Comparison of ENCODE assay signal across 17 cellular contexts in the genomic region with DNA sequence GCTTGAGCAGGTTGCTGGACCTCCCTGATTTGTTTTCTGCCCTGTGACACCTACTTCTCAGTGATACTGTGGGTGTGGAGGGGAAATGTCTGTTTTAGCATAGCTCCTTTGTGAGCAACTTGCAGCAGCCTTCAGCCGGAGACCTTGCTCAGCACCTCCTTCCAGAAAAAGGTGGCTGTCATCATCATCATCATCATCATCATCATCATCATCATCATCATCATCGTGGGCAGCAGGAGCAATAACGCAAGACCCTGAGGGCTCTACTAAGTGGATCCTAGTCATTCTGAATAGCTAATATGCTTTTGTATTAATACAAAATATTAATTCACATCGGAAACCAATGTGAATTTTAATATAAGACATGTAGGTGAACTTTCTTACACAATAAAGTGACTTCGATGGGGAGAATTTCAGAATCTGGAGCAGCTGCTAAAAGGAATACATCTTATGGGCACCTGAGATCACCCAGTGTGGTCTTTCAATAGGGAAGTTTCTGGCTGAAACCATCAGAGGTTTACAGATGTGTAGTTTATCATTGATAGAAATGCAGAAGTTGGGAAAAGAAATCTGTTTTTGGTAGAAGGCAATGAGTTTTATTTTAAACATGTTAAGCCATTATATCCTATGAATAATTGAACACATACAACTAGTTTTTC.
DNase-seq lines count a peak whose midpoint lies in the region; ATAC-seq and TF ChIP-seq lines count a peak whose summit lies in the region.
"Had no signal": no experiment of that assay in that cellular context is flagged by ENCODE, and none has a peak within 500 bp of the region (broad histone marks: within the 10 kb centered on the region; RNA-seq: fewer than 3 reads in every experiment).

No MANE protein-coding gene starts in this region.

- ATAC-seq in GM18867 (IDR thresholded peaks at IDR 0.05; ENCODE audit: unreplicated experiment), result peak; percentile 43
- peak; percentile 39 for ATAC-seq in GM21390 (IDR thresholded peaks at IDR 0.05; ENCODE audit: unreplicated experiment)
- ATAC-seq in HG02943 (IDR thresholded peaks at IDR 0.05; ENCODE audit: low read depth, unreplicated experiment), result peak; percentile 53
- ATAC-seq: activated CD8-positive, alpha-beta memory T cell treated with anti-CD3 and anti-CD28 coated beads, Interleukin-2, amount 10 ng/mL, durations not matched to agents 7 days and 5 days; esophagus mucosa had no signal

- H3K4me3 ChIP-seq in OCI-LY3 (ENCODE audit: low read length), result peak overlapping the region; percentile 68
- H3K4me3 ChIP-seq: SJCRH30 had no signal

- H4K20me1 ChIP-seq in OCI-LY3 (ENCODE audit: insufficient read depth, low read length), result no peaks in the 10 kb centered on the region

- peak overlapping the region; percentile 67 for H3K27ac ChIP-seq in OCI-LY3 (ENCODE audit: low read length)
- H3K27ac ChIP-seq: SJCRH30 had no signal

- H3K4me2 ChIP-seq in OCI-LY3 (ENCODE audit: low read length), result peak overlapping the region; percentile 91

- H3K27me3 ChIP-seq in OCI-LY3 (ENCODE audit: low read depth, low read length), result 0 out of 2 replicates have a peak, but pooled peaks cover 3% of the 10 kb centered on the region
- H3K27me3 ChIP-seq: SJCRH30 had no signal

- H3K9ac ChIP-seq in OCI-LY3 (ENCODE audit: low read length), result peak overlapping the region; percentile 41

- H3K36me3 ChIP-seq in OCI-LY3 (replicated peaks; ENCODE audit: low read depth, low read length), result no peaks in the 10 kb centered on the region
- H3K36me3 ChIP-seq: SJCRH30 had no signal

- peak overlapping the region; percentile 50; the same call in 1 of the 2 replicates for H2AFZ ChIP-seq in OCI-LY3 (ENCODE audit: low read depth, low read length)

- H3K4me1 ChIP-seq in OCI-LY3 (ENCODE audit: low read length), result peaks cover 54% of the 10 kb centered on the region
- H3K4me1 ChIP-seq: SJCRH30 had no signal

- DNase-seq in DMS53 (lab: John Stamatoyannopoulos, UW), result no peak
- DNase-seq in NCI-H1105 treated with DMSO at 0.1 percent for 48 hours (lab: John Stamatoyannopoulos, UW), result no peak
- no peak for DNase-seq in activated gamma-delta T cell treated with Interleukin-2 at 50 U/mL for 16 hours
- no peak for DNase-seq in NCI-H1092 (lab: John Stamatoyannopoulos, UW)
- DNase-seq: activated CD8-positive, alpha-beta memory T cell treated with anti-CD3 and anti-CD28 coated beads, Interleukin-2, amount 10 ng/mL, durations not matched to agents 7 days and 5 days; activated effector memory CD4-positive, alpha-beta T cell treated with anti-CD3 and anti-CD28 coated beads, Interleukin-2, amount 50 U/mL, for 16 hours; amniotic stem cell; caudate nucleus; MV-4-11; NCI-H526; stimulated activated CD4-positive, alpha-beta T cell treated with anti-CD3 and anti-CD28 coated beads, Interleukin-1b, Interleukin-23, amount 100 ng/mL, for 48 hours had no signal

- no peak for TF ChIP-seq CTCF in OCI-LY3 (IDR thresholded peaks at IDR 0.05; ENCODE audit: low read depth, low read length)

- no peaks in the 10 kb centered on the region for H3K79me2 ChIP-seq in OCI-LY3 (ENCODE audit: low read length)

- no peaks in the 10 kb centered on the region for H3K9me3 ChIP-seq in OCI-LY3 (ENCODE audit: insufficient read depth, low read length)
- H3K9me3 ChIP-seq: SJCRH30 had no signal
